In genomic region chr3:197710996-197711395, GRCh38 we compare ENCODE assay signal across 7 cellular contexts. TPM values are rescaled to one million over a fixed set of nuclear protein-coding genes. Genes with fewer than 3 reads are reported as not detected.
DNase-seq lines count a peak whose midpoint lies in the region; ATAC-seq and TF ChIP-seq lines count a peak whose summit lies in the region.
"Not testable (repeated sequence)": the region's sequence is repeated elsewhere in the genome, so short reads cannot be mapped to it uniquely, and the experiment has no call there.

No MANE protein-coding gene starts in this region.

- not testable (repeated sequence) for H3K36me3 ChIP-seq in CD8-positive, alpha-beta T cell (ENCODE audit: insufficient read depth, low read length); skeletal muscle tissue (ENCODE audit: control insufficient read depth in 3 of 3, insufficient read depth in 3 of 3, low read length in 3 of 3)

- H3K9me3 Mint-ChIP-seq in CD8-positive, alpha-beta T cell; T-helper 2 cell treated with Interferon-gamma antibody and Interleukin-4, amounts not matched to agents 5 μg/mL and 100 μg/mL, for 36 hours; brain; mesothelial cell of epicardium: not testable (repeated sequence)

- H3K9ac ChIP-seq in skeletal muscle tissue (ENCODE audit: low read depth in 1 of 3, low read length in 3 of 3), result not testable (repeated sequence)

- peaks cover 14% of the 10 kb centered on the region for H3K4me1 ChIP-seq in CD8-positive, alpha-beta T cell (ENCODE audit: insufficient read depth, low read length)
- peaks cover 16 to 18% (median 17%) of the 10 kb centered on the region in 3 donors for H3K4me1 ChIP-seq in skeletal muscle tissue (ENCODE audit: control insufficient read depth in 3 of 3, insufficient read depth in 3 of 3, low read length in 3 of 3)

- not testable (repeated sequence) for H3K4me3 Mint-ChIP-seq in CD8-positive, alpha-beta T cell; T-helper 2 cell treated with Interferon-gamma antibody and Interleukin-4, amounts not matched to agents 5 μg/mL and 100 μg/mL, for 36 hours; brain; mesothelial cell of epicardium

- not testable (repeated sequence) for H3K27ac ChIP-seq in CD8-positive, alpha-beta T cell (ENCODE audit: low read depth, low read length)
- peak overlapping the region; percentile 97 for H3K27ac ChIP-seq in skeletal muscle tissue (ENCODE audit: low read depth, low read length)

- H3K9me3 ChIP-seq in CD8-positive, alpha-beta T cell (ENCODE audit: low read length); skeletal muscle tissue (ENCODE audit: control insufficient read depth in 3 of 3, low read length in 3 of 3): not testable (repeated sequence)

- peaks cover 33% of the 10 kb centered on the region for H3K36me3 Mint-ChIP-seq in CD8-positive, alpha-beta T cell
- peaks cover 22% of the 10 kb centered on the region for H3K36me3 Mint-ChIP-seq in T-helper 2 cell treated with Interferon-gamma antibody and Interleukin-4, amounts not matched to agents 5 μg/mL and 100 μg/mL, for 36 hours (ENCODE audit: low read depth)
- peaks cover 44% of the 10 kb centered on the region for H3K36me3 Mint-ChIP-seq in brain
- not testable (repeated sequence) for H3K36me3 Mint-ChIP-seq in mesothelial cell of epicardium

- not testable (repeated sequence) for TF ChIP-seq CTCF in CD8-positive, alpha-beta T cell (IDR thresholded peaks at IDR 0.05); brain (conservative IDR thresholded peaks at IDR 0.05); fibroblast of pulmonary artery (IDR thresholded peaks at IDR 0.05; ENCODE audit: low read length, missing control alignments); mesothelial cell of epicardium (IDR thresholded peaks at IDR 0.05; ENCODE audit: unreplicated experiment)

- not testable (repeated sequence) for ATAC-seq in CD8-positive, alpha-beta T cell

- peaks cover 28% of the 10 kb centered on the region for H3K4me1 Mint-ChIP-seq in CD8-positive, alpha-beta T cell (ENCODE audit: low read depth)
- peaks cover 19% of the 10 kb centered on the region for H3K4me1 Mint-ChIP-seq in T-helper 2 cell treated with Interferon-gamma antibody and Interleukin-4, amounts not matched to agents 5 μg/mL and 100 μg/mL, for 36 hours (ENCODE audit: low read depth)
- peaks cover 24% of the 10 kb centered on the region for H3K4me1 Mint-ChIP-seq in brain
- peaks cover 19% of the 10 kb centered on the region for H3K4me1 Mint-ChIP-seq in mesothelial cell of epicardium

- H3K27me3 Mint-ChIP-seq in CD8-positive, alpha-beta T cell (ENCODE audit: low read depth); T-helper 2 cell treated with Interferon-gamma antibody and Interleukin-4, amounts not matched to agents 5 μg/mL and 100 μg/mL, for 36 hours (ENCODE audit: low read depth); brain; mesothelial cell of epicardium (ENCODE audit: low read depth): not testable (repeated sequence)

- POLR2A ChIA-PET in CD8-positive, alpha-beta T cell (lab: Charles Lee), result interaction anchor here (2.8 kb wide), 1 partner anchor 25 kb away, joined by 17 read pairs; the partner anchor contains the start of gene RUBCN

- not testable (repeated sequence) for H3K4me3 ChIP-seq in CD8-positive, alpha-beta T cell (ENCODE audit: low read depth, low read length); fibroblast of pulmonary artery (replicated peaks; ENCODE audit: low read depth, low read length); skeletal muscle tissue (ENCODE audit: low read length in 3 of 3)

- CTCF ChIA-PET in CD8-positive, alpha-beta T cell (lab: Charles Lee), result interaction anchor here (1.2 kb wide), 1 partner anchor 112 kb away, joined by 3 read pairs; no protein-coding TSS in a partner anchor

- H3K27me3 ChIP-seq in CD8-positive, alpha-beta T cell (ENCODE audit: insufficient read depth, low read length); skeletal muscle tissue (ENCODE audit: control insufficient read depth in 3 of 3, insufficient read depth in 3 of 3, low read length in 3 of 3): not testable (repeated sequence)

- H3K27ac Mint-ChIP-seq in CD8-positive, alpha-beta T cell, result peak overlapping the region; percentile 32
- H3K27ac Mint-ChIP-seq in T-helper 2 cell treated with Interferon-gamma antibody and Interleukin-4, amounts not matched to agents 5 μg/mL and 100 μg/mL, for 36 hours, result peak overlapping the region; percentile 75
- H3K27ac Mint-ChIP-seq in brain (peak overlapping the region in 3 of 5 experiments; percentile 12 to 78 (median 21)), mesothelial cell of epicardium (peak overlapping the region; percentile 86)

- intact Hi-C loops in CD8-positive, alpha-beta T cell (cut with DNase I, micrococcal nuclease), result loop anchor here in 1 of 2 experiments (5.0 kb wide), 1 partner anchor 81 kb away; the partner anchor contains the start of gene LRCH3

- not testable (repeated sequence) for DNase-seq in CD8-positive, alpha-beta T cell; T-helper 2 cell treated with Interferon-gamma antibody and Interleukin-4, amounts not matched to agents 5 μg/mL and 100 μg/mL, for 36 hours (ENCODE audit: low spot score); mesothelial cell of epicardium (ENCODE audit: low spot score in 2 of 2, unreplicated experiment in 2 of 2)
- peak; percentile 13 for DNase-seq in NCI-H226
- peak; percentile 14 for DNase-seq in fibroblast of pulmonary artery (ENCODE audit: low read depth)

RNA-seq across cellular contexts. Expression of gene RUBCN, which starts 25.7 kb away (rescaled TPM):
- total RNA-seq in CD8-positive, alpha-beta T cell, result 10 to 100 TPM; 32.6 to 33.6 TPM
- polyA plus RNA-seq in brain (ENCODE audit: insufficient read depth, low read depth, low replicate concordance), result 20.8 TPM
- total RNA-seq in mesothelial cell of epicardium (22.2 to 24.5 TPM (median 22.9 TPM) in 3 replicates), skeletal muscle tissue (3.7 TPM)

RNA-seq across cellular contexts. Expression of gene FYTTD1, which starts 38.7 kb away (rescaled TPM):
- 10 to 100 TPM; 80.9 to 88.0 TPM for total RNA-seq in CD8-positive, alpha-beta T cell
- polyA plus RNA-seq in brain (ENCODE audit: insufficient read depth, low read depth, low replicate concordance), result 47.1 TPM
- total RNA-seq in mesothelial cell of epicardium (57.1 to 62.7 TPM (median 62.2 TPM) in 3 replicates), skeletal muscle tissue (22.4 TPM)

Comparison
In these comparisons a context has a peak if more than half of its experiments do, and no peak if none do; other contexts are left out.
1. H3K27ac Mint-ChIP-seq: peak in every context shown above with its lines; median percentile 86 in mesothelial cell of epicardium; 75 in T-helper 2 cell treated with Interferon-gamma antibody and Interleukin-4, amounts not matched to agents 5 μg/mL and 100 μg/mL, for 36 hours; 32 in CD8-positive, alpha-beta T cell; 21 in brain.